In the genomic region with DNA sequence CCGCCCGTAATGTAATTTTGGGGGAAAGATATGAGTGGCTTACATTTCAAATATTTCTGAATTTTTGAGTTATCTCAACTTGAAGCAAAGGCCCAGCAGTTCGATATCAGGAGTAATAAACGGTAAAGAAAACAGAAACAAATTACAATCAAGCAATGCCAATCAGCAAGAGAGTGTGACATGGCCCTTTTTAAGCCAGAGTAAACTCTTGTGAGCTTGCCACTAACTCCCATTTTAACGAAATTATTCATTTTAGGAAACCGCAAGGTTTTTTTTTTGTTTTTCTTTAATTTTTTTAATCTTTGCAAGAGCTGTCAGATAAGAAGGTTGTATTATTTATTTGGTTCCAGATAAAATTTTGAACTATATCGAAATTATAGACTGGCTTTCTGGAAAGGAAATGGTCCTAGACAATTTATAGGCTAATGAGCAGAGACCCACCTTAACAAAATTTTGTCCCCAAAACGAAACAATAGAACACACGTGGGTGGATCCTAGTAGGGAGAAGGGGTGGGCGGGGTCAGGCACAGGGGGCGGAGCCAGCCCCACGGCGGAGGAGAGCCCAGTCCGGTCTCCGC, we compare ENCODE assay signal across 8 cellular contexts.
DNase-seq lines count a peak whose midpoint lies in the region; ATAC-seq and TF ChIP-seq lines count a peak whose summit lies in the region.

No MANE protein-coding gene starts in this region.

- H3K27ac Mint-ChIP-seq in activated naive CD4-positive, alpha-beta T cell treated with anti-CD3 and anti-CD28 coated beads, Interleukin-2, amount 50 U/mL, for 24 hours = peak overlapping the region; percentile 98

- H3K27me3 Mint-ChIP-seq in activated naive CD4-positive, alpha-beta T cell treated with anti-CD3 and anti-CD28 coated beads, Interleukin-2, amount 50 U/mL, for 24 hours = no peaks in the 10 kb centered on the region

- peak overlapping the region; percentile 91 for H3K4me3 ChIP-seq in NB4 (ENCODE audit: low read depth, low read length)

- H3K4me3 Mint-ChIP-seq in activated naive CD4-positive, alpha-beta T cell treated with anti-CD3 and anti-CD28 coated beads, Interleukin-2, amount 50 U/mL, for 24 hours = peak overlapping the region; percentile 100

- H3K9me3 Mint-ChIP-seq in activated naive CD4-positive, alpha-beta T cell treated with anti-CD3 and anti-CD28 coated beads, Interleukin-2, amount 50 U/mL, for 24 hours = no peaks in the 10 kb centered on the region

- no peak for TF ChIP-seq POLR2A in NB4 (IDR thresholded peaks at IDR 0.05; ENCODE audit: extremely low read depth, insufficient read length)

- TF ChIP-seq CTCF in NB4 (IDR thresholded peaks at IDR 0.05; ENCODE audit: low read depth, low read length) = no peak

- DNase-seq in GM03348 (ENCODE audit: low spot score) (peak; percentile 98), NB4 (ENCODE audit: low read depth) (peak; percentile 14), iPS-NIHi7 (ENCODE audit: extremely low spot score) (peak; percentile 100), NCI-H146 treated with DMSO at 0.1 percent for 48 hours (lab: John Stamatoyannopoulos, UW; ENCODE audit: unreplicated experiment) (no peak), medulla oblongata (ENCODE audit: extremely low spot score) (no peak)
- DNase-seq in stimulated activated CD4-positive, alpha-beta T cell treated with anti-CD3 and anti-CD28 coated beads, TNF-alpha, amount 100 ng/mL, for 24 hours (ENCODE audit: low read depth in 3 of 3) = peak; percentile 86 to 97 (median 87)

- peaks cover 21% of the 10 kb centered on the region for H3K4me1 Mint-ChIP-seq in activated naive CD4-positive, alpha-beta T cell treated with anti-CD3 and anti-CD28 coated beads, Interleukin-2, amount 50 U/mL, for 24 hours

- H3K36me3 Mint-ChIP-seq in activated naive CD4-positive, alpha-beta T cell treated with anti-CD3 and anti-CD28 coated beads, Interleukin-2, amount 50 U/mL, for 24 hours = peaks cover 5% of the 10 kb centered on the region

- no peak for ATAC-seq in HG03439 (IDR thresholded peaks at IDR 0.05; ENCODE audit: unreplicated experiment)

Comparison
In these comparisons a context has a peak if more than half of its experiments do, and no peak if none do; other contexts are left out.
1. DNase-seq: peak in GM03348 (single experiment), NB4 (single experiment), iPS-NIHi7 (single experiment) and stimulated activated CD4-positive, alpha-beta T cell treated with anti-CD3 and anti-CD28 coated beads, TNF-alpha, amount 100 ng/mL, for 24 hours (3 of 3); none in NCI-H146 treated with DMSO at 0.1 percent for 48 hours (single experiment) and medulla oblongata (single experiment).